Comparison of ENCODE assay signal across 29 cellular contexts in genomic region chr19:7995756-7996155, GRCh38. TPM values are rescaled to one million over a fixed set of nuclear protein-coding genes. Genes with fewer than 3 reads are reported as not detected.
A peak's percentile ranks its signal among the peaks of the same experiment; 100 is the strongest.
DNase-seq lines count a peak whose midpoint lies in the region; ATAC-seq and TF ChIP-seq lines count a peak whose summit lies in the region.
"Had no signal": no experiment of that assay in that cellular context is flagged by ENCODE, and none has a peak within 500 bp of the region (broad histone marks: within the 10 kb centered on the region; RNA-seq: fewer than 3 reads in every experiment).

No MANE protein-coding gene starts in this region.

- CTCF ChIA-PET in activated CD4-positive, alpha-beta T cell treated with anti-CD3 and anti-CD28 coated beads for 36 hours (lab: Charles Lee), result interaction anchor here (0.6 to 1.0 kb wide), 4 partner anchors 28 to 344 kb away, joined by 3 to 6 read pairs (median 3); no protein-coding TSS in a partner anchor
- CTCF ChIA-PET in HEK293 (lab: Yijun Ruan, JAX), result interaction anchor here (0.5 to 1.9 kb wide), 5 partner anchors 19 to 604 kb away, joined by 3 to 9 read pairs (median 3); no protein-coding TSS in a partner anchor

- POLR2A ChIA-PET in activated CD4-positive, alpha-beta T cell treated with anti-CD3 and anti-CD28 coated beads for 36 hours (lab: Charles Lee), result no interaction called here
- POLR2A ChIA-PET in HEK293 (lab: Yijun Ruan, JAX), result interaction anchor here (0.8 kb wide), 1 partner anchor 9 kb away, joined by 4 read pairs; no protein-coding TSS in a partner anchor

- H3K9me3 Mint-ChIP-seq in activated CD4-positive, alpha-beta T cell treated with anti-CD3 and anti-CD28 coated beads for 36 hours (ENCODE audit: low read depth), result no peaks in the 10 kb centered on the region
- no peaks in the 10 kb centered on the region for H3K9me3 Mint-ChIP-seq in central memory CD8-positive, alpha-beta T cell
- H3K9me3 Mint-ChIP-seq in nephron progenitor cell, result no peaks in the 10 kb centered on the region
- H3K9me3 Mint-ChIP-seq: CD4-positive, alpha-beta T cell had no signal

- no peak overlapping the region for H3K4me2 ChIP-seq in trophoblast cell (ENCODE audit: low read length)
- H3K4me2 ChIP-seq: PC-9 had no signal

- H3K4ac ChIP-seq in trophoblast cell (ENCODE audit: low read depth, low read length), result peak overlapping the region; percentile 63

- H4K8ac ChIP-seq in trophoblast cell (ENCODE audit: low read depth, low read length), result no peak overlapping the region

- H4K91ac ChIP-seq in trophoblast cell (ENCODE audit: low read depth, low read length), result no peak overlapping the region

- no peak overlapping the region for H3K27ac ChIP-seq in HEK293 (ENCODE audit: extremely low read depth, low read depth, low read length)
- no peak overlapping the region for H3K27ac ChIP-seq in trophoblast cell (ENCODE audit: low read depth, low read length)
- H3K27ac ChIP-seq: 22Rv1, PC-9 had no signal

- H3K27me3 ChIP-seq in trophoblast cell (ENCODE audit: insufficient read depth, low read length), result no peaks in the 10 kb centered on the region
- H3K27me3 ChIP-seq: BE2C had no signal

- no peak overlapping the region for H2BK120ac ChIP-seq in trophoblast cell (ENCODE audit: insufficient read depth, low read length, poor library complexity)

- H3K4me1 Mint-ChIP-seq in activated CD4-positive, alpha-beta T cell treated with anti-CD3 and anti-CD28 coated beads for 36 hours, result peaks cover 44% of the 10 kb centered on the region
- peaks cover 47% of the 10 kb centered on the region for H3K4me1 Mint-ChIP-seq in central memory CD8-positive, alpha-beta T cell
- peaks cover 37% of the 10 kb centered on the region for H3K4me1 Mint-ChIP-seq in nephron progenitor cell

- H3K79me2 ChIP-seq in trophoblast cell (ENCODE audit: control insufficient read depth, insufficient read depth, low read length, poor library complexity), result peaks cover 35% of the 10 kb centered on the region

- intact Hi-C loops in activated CD4-positive, alpha-beta T cell treated with anti-CD3 and anti-CD28 coated beads for 36 hours (cut with DNase I, micrococcal nuclease), result no loop called here

- H3K27ac Mint-ChIP-seq in activated CD4-positive, alpha-beta T cell treated with anti-CD3 and anti-CD28 coated beads for 36 hours, result peak overlapping the region; percentile 60
- H3K27ac Mint-ChIP-seq in central memory CD8-positive, alpha-beta T cell (ENCODE audit: low read depth), result peak overlapping the region; percentile 51
- H3K27ac Mint-ChIP-seq in nephron progenitor cell, result no peak overlapping the region

- H3K4me3 Mint-ChIP-seq in activated CD4-positive, alpha-beta T cell treated with anti-CD3 and anti-CD28 coated beads for 36 hours, result no peak overlapping the region
- no peak overlapping the region for H3K4me3 Mint-ChIP-seq in central memory CD8-positive, alpha-beta T cell
- no peak overlapping the region for H3K4me3 Mint-ChIP-seq in nephron progenitor cell
- H3K4me3 Mint-ChIP-seq: CD4-positive, alpha-beta T cell had no signal

- H3K4me3 ChIP-seq in HEK293 (ENCODE audit: low read depth, low read length) (no peak overlapping the region), trophoblast cell (ENCODE audit: low read depth, low read length) (no peak overlapping the region)
- H3K4me3 ChIP-seq: PC-9 had no signal

- H3K36me3 ChIP-seq in HEK293 (ENCODE audit: control insufficient read depth in 2 of 2, insufficient read depth in 1 of 2, low read length in 2 of 2) (peaks cover 12 to 41% of the 10 kb centered on the region in 2 experiments), trophoblast cell (ENCODE audit: control insufficient read depth in 1 of 2, insufficient read depth in 2 of 2, low read length in 2 of 2) (peaks cover 17 to 25% of the 10 kb centered on the region in 2 experiments)

- no peak overlapping the region for H3K14ac ChIP-seq in trophoblast cell (ENCODE audit: low read length)

- H2BK12ac ChIP-seq in trophoblast cell (ENCODE audit: low read length), result no peak overlapping the region

- WGBS in trophoblast cell (ENCODE audit: extremely low coverage, insufficient coverage, insufficient read length), result no CpG with 5 or more reads among the region's 3 CpGs

- H3K18ac ChIP-seq in trophoblast cell (ENCODE audit: low read length), result no peak overlapping the region

- no peak overlapping the region for H4K12ac ChIP-seq in trophoblast cell (ENCODE audit: low read depth, low read length)

- H3K23ac ChIP-seq in trophoblast cell (ENCODE audit: low read length), result no peak overlapping the region

- H3K9me3 ChIP-seq in HEK293 (ENCODE audit: control insufficient read depth, insufficient read depth, low read depth, low read length) (no peaks in the 10 kb centered on the region), trophoblast cell (ENCODE audit: insufficient read depth, low read depth, low read length) (peaks cover 2% of the 10 kb centered on the region)
- H3K9me3 ChIP-seq: BE2C had no signal

- H2AK5ac ChIP-seq in trophoblast cell (ENCODE audit: low read length), result no peak overlapping the region

- H3K27me3 Mint-ChIP-seq in activated CD4-positive, alpha-beta T cell treated with anti-CD3 and anti-CD28 coated beads for 36 hours, result no peaks in the 10 kb centered on the region
- no peaks in the 10 kb centered on the region for H3K27me3 Mint-ChIP-seq in central memory CD8-positive, alpha-beta T cell
- no peaks in the 10 kb centered on the region for H3K27me3 Mint-ChIP-seq in nephron progenitor cell (ENCODE audit: low read depth, poor library complexity)
- H3K27me3 Mint-ChIP-seq: CD4-positive, alpha-beta T cell had no signal

- TF ChIP-seq CTCF in HEK293 (tag by site-specific recombination; IDR thresholded peaks at IDR 0.05), result no peak
- TF ChIP-seq CTCF in nephron progenitor cell (IDR thresholded peaks at IDR 0.05), result no peak

- H3K36me3 Mint-ChIP-seq in activated CD4-positive, alpha-beta T cell treated with anti-CD3 and anti-CD28 coated beads for 36 hours (ENCODE audit: low read depth), result peaks cover 18% of the 10 kb centered on the region
- peaks cover 18% of the 10 kb centered on the region for H3K36me3 Mint-ChIP-seq in central memory CD8-positive, alpha-beta T cell (ENCODE audit: insufficient read depth)
- peaks cover 51% of the 10 kb centered on the region for H3K36me3 Mint-ChIP-seq in nephron progenitor cell (ENCODE audit: low read depth)

- H3K4me1 ChIP-seq in HEK293 (ENCODE audit: control insufficient read depth, insufficient read depth, low read length) (peaks cover 17% of the 10 kb centered on the region), trophoblast cell (ENCODE audit: control insufficient read depth in 1 of 2, insufficient read depth in 2 of 2, low read length in 2 of 2) (peaks cover 7 to 15% of the 10 kb centered on the region in 2 experiments)
- H3K4me1 ChIP-seq: BE2C had no signal

- ATAC-seq in activated CD4-positive, alpha-beta T cell treated with anti-CD3 and anti-CD28 coated beads for 36 hours, result no peak
- ATAC-seq in central memory CD8-positive, alpha-beta T cell (replicated peaks; ENCODE audit: extremely low read depth, poor library complexity, severe bottlenecking), result no peak
- ATAC-seq in HG02588 (IDR thresholded peaks at IDR 0.05; ENCODE audit: unreplicated experiment), result no peak
- ATAC-seq: HCT116 had no signal

- no peak for DNase-seq in activated CD4-positive, alpha-beta T cell treated with anti-CD3 and anti-CD28 coated beads for 36 hours
- no peak for DNase-seq in activated CD4-positive, alpha-beta T cell treated with anti-CD3 and anti-CD28 coated beads for 1 hour
- no peak for DNase-seq in central memory CD8-positive, alpha-beta T cell (ENCODE audit: low spot score in 2 of 2)
- peak in 1 of 2 donors; percentile 5 for DNase-seq in trophoblast cell
- no peak for DNase-seq in nephron progenitor cell
- no peak for DNase-seq in stimulated activated CD4-positive, alpha-beta T cell treated with anti-CD3 and anti-CD28 coated beads, Interleukin-4, amount 100 ng/mL, for 4 hours
- DNase-seq: BE2C; CD4-positive, alpha-beta T cell; DMS53; Karpas-422; NCI-H1092; NCI-H1417 treated with DMSO at 0.1 percent for 48 hours; NCI-H187; NCI-H2107; NCI-H446 treated with DMSO at 0.1 percent for 48 hours; NCI-H526; NCI-H82; NK-92 treated with Interleukin-12 subunit alpha and Interleukin-12 subunit beta, amount 100 ng/mL, for 24 hours; PC-9; RPMI8226; SHP77 had no signal

- H2AFZ ChIP-seq in trophoblast cell (ENCODE audit: insufficient read depth, low read length, poor library complexity), result no peak overlapping the region
- H2AFZ ChIP-seq: PC-9 had no signal

- no peak overlapping the region for H2BK5ac ChIP-seq in trophoblast cell (ENCODE audit: low read depth, low read length, poor library complexity)

- H3K9ac ChIP-seq in trophoblast cell (ENCODE audit: low read length), result no peak overlapping the region

- H3K79me1 ChIP-seq in trophoblast cell (ENCODE audit: low read length), result no peaks in the 10 kb centered on the region

TF ChIP-seq in HEK293, 187 proteins besides CTCF, POLR2A, EP300 and RAD21:
- TF ChIP-seq ZNF768 (tag by site-specific recombination; IDR thresholded peaks at IDR 0.05), result no peak
- TF ChIP-seq ZNF121 (tag by site-specific recombination; IDR thresholded peaks at IDR 0.05), result 0 out of 2 replicates have a peak, but pooled peaks have one; percentile 36
- TF ChIP-seq ZNF639 (tag by site-specific recombination; IDR thresholded peaks at IDR 0.05), result no peak

RNA-seq across cellular contexts. Expression of gene ELAVL1, which starts 9.7 kb away (rescaled TPM):
- total RNA-seq in activated CD4-positive, alpha-beta T cell treated with anti-CD3 and anti-CD28 coated beads for 36 hours, result 100 to 1,000 TPM; 149 to 184 TPM
- polyA plus RNA-seq in trophoblast cell (2013), result 65.9 and 68.2 TPM in 2 replicates

RNA-seq across cellular contexts. Expression of gene TIMM44, which starts 52.3 kb away (rescaled TPM):
- total RNA-seq in activated CD4-positive, alpha-beta T cell treated with anti-CD3 and anti-CD28 coated beads for 36 hours, result 10 to 100 TPM; 80.4 to 84.0 TPM
- polyA plus RNA-seq in trophoblast cell (2013), result 55.8 and 58.2 TPM in 2 replicates

RNA-seq across cellular contexts. Expression of gene CCL25, which starts 56.8 kb away (rescaled TPM):
- under 1 TPM in 1 of 2 experiments, not detected in 1; 0.26 TPM for total RNA-seq in activated CD4-positive, alpha-beta T cell treated with anti-CD3 and anti-CD28 coated beads for 36 hours
- polyA plus RNA-seq in trophoblast cell (2013), result 0.10 TPM in 2 replicates
- total RNA-seq: CD4-positive, alpha-beta T cell; Daoy; H4; HT-29; PC-9; SK-MEL-5 had no signal
